Comparison of ENCODE assay signal across 11 cellular contexts in the genomic region with DNA sequence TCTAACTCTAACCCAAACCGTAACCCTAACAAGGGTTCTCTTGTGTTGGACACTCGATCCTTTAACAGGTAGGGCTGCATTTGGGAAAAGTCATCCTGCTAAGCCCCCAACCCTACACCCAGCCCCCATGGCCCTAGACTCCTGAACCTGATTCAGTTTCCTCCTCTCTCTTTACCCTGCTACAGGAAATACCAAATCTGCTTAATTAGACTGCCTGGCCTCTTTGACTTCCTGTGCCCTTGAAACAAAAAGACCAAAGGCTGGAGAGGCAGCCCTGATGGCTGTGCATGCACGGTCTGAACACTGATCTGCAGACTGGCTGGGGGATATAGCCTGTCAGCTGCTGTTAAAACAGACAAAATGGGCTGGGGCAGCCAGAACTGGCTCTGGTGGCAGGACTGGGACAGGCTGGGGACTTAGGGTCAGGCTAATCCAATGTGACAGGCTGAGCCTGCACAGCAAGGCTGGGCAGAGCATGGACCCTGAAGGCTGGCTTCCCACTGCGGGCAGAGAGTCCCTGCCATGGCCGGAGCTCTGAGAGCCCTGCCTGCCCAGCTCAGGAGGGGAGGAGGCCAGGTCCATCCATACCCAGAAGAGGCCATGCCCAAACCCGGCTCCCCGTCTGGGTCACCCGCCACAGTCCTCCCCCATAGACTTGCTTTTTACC. TPM values are rescaled to one million over a fixed set of nuclear protein-coding genes. Genes with fewer than 3 reads are reported as not detected.
DNase-seq lines count a peak whose midpoint lies in the region; ATAC-seq, FAIRE-seq and TF ChIP-seq lines count a peak whose summit lies in the region.
"Had no signal": no experiment of that assay in that cellular context is flagged by ENCODE, and none has a peak within 500 bp of the region (broad histone marks: within the 10 kb centered on the region; RNA-seq: fewer than 3 reads in every experiment).

No MANE protein-coding gene starts in this region.

- no peak for FAIRE-seq in GM12892 (lab: Jason Lieb, UNC)

- H3K27ac Mint-ChIP-seq in activated T-helper 1 cell treated with anti-CD3 and anti-CD28 coated beads, Interleukin-12 subunit alpha, Interleukin-12 subunit beta, Interleukin-2, Interleukin-4 antibody, amounts not matched to agents 30 ng/mL and 10 ng/mL and 1 ng/mL, durations not matched to agents 14 hours and 24 hours and 36 hours = peak overlapping the region; percentile 29
- peak overlapping the region in 1 of 2 donors; percentile 24 for H3K27ac Mint-ChIP-seq in natural killer cell

- peak overlapping the region; percentile 41 for H3K4me3 Mint-ChIP-seq in activated T-helper 1 cell treated with anti-CD3 and anti-CD28 coated beads, Interleukin-12 subunit alpha, Interleukin-12 subunit beta, Interleukin-2, Interleukin-4 antibody, amounts not matched to agents 30 ng/mL and 10 ng/mL and 1 ng/mL, durations not matched to agents 14 hours and 24 hours and 36 hours
- peak overlapping the region; percentile 69 for H3K4me3 Mint-ChIP-seq in natural killer cell

- TF ChIP-seq POLR2A in GM12892 (IDR thresholded peaks at IDR 0.05; ENCODE audit: low read depth, low read length) = no peak

- no peaks in the 10 kb centered on the region for H3K9me3 Mint-ChIP-seq in activated T-helper 1 cell treated with anti-CD3 and anti-CD28 coated beads, Interleukin-12 subunit alpha, Interleukin-12 subunit beta, Interleukin-2, Interleukin-4 antibody, amounts not matched to agents 30 ng/mL and 10 ng/mL and 1 ng/mL, durations not matched to agents 14 hours and 24 hours and 36 hours
- H3K9me3 Mint-ChIP-seq in natural killer cell = no peaks in the 10 kb centered on the region

- H3K4me3 ChIP-seq in Jurkat, Clone E6-1 (ENCODE audit: low read length) = peak overlapping the region; percentile 10; the same call in 1 of the 2 replicates
- H3K4me3 ChIP-seq: dorsolateral prefrontal cortex, heart left ventricle had no signal

- peak in 2 of 3 donors; percentile 47 to 54 for ATAC-seq in natural killer cell

- intact Hi-C loops in activated T-helper 1 cell treated with anti-CD3 and anti-CD28 coated beads, Interleukin-12 subunit alpha, Interleukin-12 subunit beta, Interleukin-2, Interleukin-4 antibody, amounts not matched to agents 30 ng/mL and 10 ng/mL and 1 ng/mL, durations not matched to agents 14 hours and 24 hours and 36 hours (cut with micrococcal nuclease) = no loop called here
- intact Hi-C loops in natural killer cell (cut with micrococcal nuclease) = no loop called here

- DNase-seq in Daoy (ENCODE audit: low read depth) (peak; percentile 13), natural killer cell (no peak), DMS79 treated with DMSO at 0.1 percent for 48 hours (lab: John Stamatoyannopoulos, UW) (no peak), GM12892 (ENCODE audit: insufficient read length) (no peak), epidermal melanocyte (ENCODE audit: insufficient read length, low spot score) (no peak)
- DNase-seq in Jurkat, Clone E6-1 (ENCODE audit: low read depth, low spot score) = peak; percentile 80
- DNase-seq in activated T-helper 1 cell treated with anti-CD3 and anti-CD28 coated beads, Interleukin-12 subunit alpha, Interleukin-12 subunit beta, Interleukin-2, Interleukin-4 antibody, amounts not matched to agents 30 ng/mL and 10 ng/mL and 1 ng/mL, durations not matched to agents 14 hours and 24 hours and 36 hours (ENCODE audit: low spot score) = no peak
- DNase-seq: dorsolateral prefrontal cortex, heart left ventricle had no signal

- TF ChIP-seq CTCF in natural killer cell (IDR thresholded peaks at IDR 0.05) = no peak

- H3K4me1 Mint-ChIP-seq in activated T-helper 1 cell treated with anti-CD3 and anti-CD28 coated beads, Interleukin-12 subunit alpha, Interleukin-12 subunit beta, Interleukin-2, Interleukin-4 antibody, amounts not matched to agents 30 ng/mL and 10 ng/mL and 1 ng/mL, durations not matched to agents 14 hours and 24 hours and 36 hours (ENCODE audit: low read depth) = peaks cover 24% of the 10 kb centered on the region
- H3K4me1 Mint-ChIP-seq in natural killer cell = peaks cover 6 to 22% of the 10 kb centered on the region in 2 donors

- no peaks in the 10 kb centered on the region for H3K36me3 Mint-ChIP-seq in activated T-helper 1 cell treated with anti-CD3 and anti-CD28 coated beads, Interleukin-12 subunit alpha, Interleukin-12 subunit beta, Interleukin-2, Interleukin-4 antibody, amounts not matched to agents 30 ng/mL and 10 ng/mL and 1 ng/mL, durations not matched to agents 14 hours and 24 hours and 36 hours (ENCODE audit: low read depth)
- no peaks in the 10 kb centered on the region for H3K36me3 Mint-ChIP-seq in natural killer cell

- H3K27me3 Mint-ChIP-seq in activated T-helper 1 cell treated with anti-CD3 and anti-CD28 coated beads, Interleukin-12 subunit alpha, Interleukin-12 subunit beta, Interleukin-2, Interleukin-4 antibody, amounts not matched to agents 30 ng/mL and 10 ng/mL and 1 ng/mL, durations not matched to agents 14 hours and 24 hours and 36 hours (ENCODE audit: insufficient read depth) = no peaks in the 10 kb centered on the region
- no peaks in the 10 kb centered on the region for H3K27me3 Mint-ChIP-seq in natural killer cell (ENCODE audit: low read depth in 2 of 2)

RNA-seq across cellular contexts. Expression of gene MSMB, which starts 51.0 kb away (rescaled TPM):
- not detected in 2 replicates for total RNA-seq in Daoy (2014; rRNA removed; shearing (Covaris generic))
- polyA plus RNA-seq in Jurkat, Clone E6-1 (2012; ENCODE audit: insufficient read depth, insufficient read length) = not detected
- not detected in 2 replicates for total RNA-seq in activated T-helper 1 cell treated with anti-CD3 and anti-CD28 coated beads, Interleukin-12 subunit alpha, Interleukin-12 subunit beta, Interleukin-2, Interleukin-4 antibody, amounts not matched to agents 30 ng/mL and 10 ng/mL and 1 ng/mL, durations not matched to agents 14 hours and 24 hours and 36 hours
- total RNA-seq in natural killer cell = not detected
- not detected for polyA plus RNA-seq in GM12892 (2012; ENCODE audit: missing spikeins)
- total RNA-seq: dorsolateral prefrontal cortex, heart left ventricle, SK-MEL-5, subcutaneous adipose tissue had no signal
- polyA plus RNA-seq: heart left ventricle had no signal

Comparison
In these comparisons a context has a peak if more than half of its experiments do, and no peak if none do; other contexts are left out.
1. DNase-seq: peak in Daoy (single experiment) and Jurkat, Clone E6-1 (single experiment); none in activated T-helper 1 cell treated with anti-CD3 and anti-CD28 coated beads, Interleukin-12 subunit alpha, Interleukin-12 subunit beta, Interleukin-2, Interleukin-4 antibody, amounts not matched to agents 30 ng/mL and 10 ng/mL and 1 ng/mL, durations not matched to agents 14 hours and 24 hours and 36 hours (single experiment), natural killer cell (single experiment), DMS79 treated with DMSO at 0.1 percent for 48 hours (single experiment), GM12892 (single experiment) and epidermal melanocyte (single experiment).